1 cellular context compared by ENCODE assay signal in genomic region chr6:13814176-13814937, GRCh38.
A peak's percentile ranks its signal among the peaks of the same experiment; 100 is the strongest.
TF ChIP-seq lines count a peak whose summit lies in the region.

MCUR1 (minus strand) TSS chr6:13814557; CDS start chr6:13814429, 128 bp downstream.

TF ChIP-seq in HepG2, 621 proteins besides CTCF, POLR2A, EP300 and RAD21 (continued from another document and continues in another):
- peak; percentile 99 for TF ChIP-seq HES4 (CRISPR knock-in tag; IDR thresholded peaks at IDR 0.05; ENCODE audit: borderline replicate concordance)
- TF ChIP-seq ZNF230 (CRISPR knock-in tag; IDR thresholded peaks at IDR 0.05) = peak; percentile 91; the same call in 1 of the 2 replicates
- TF ChIP-seq TBX2 (CRISPR knock-in tag; IDR thresholded peaks at IDR 0.05; ENCODE audit: borderline replicate concordance) = peak; percentile 67; the same call in 1 of the 2 replicates
- peak; percentile 77; the same call in 1 of the 2 replicates for TF ChIP-seq PREB (CRISPR knock-in tag; IDR thresholded peaks at IDR 0.05)
- peak; percentile 58; the same call in 1 of the 2 replicates for TF ChIP-seq ZNF564 (CRISPR knock-in tag; IDR thresholded peaks at IDR 0.05)
- no peak for TF ChIP-seq GPN1 (CRISPR knock-in tag; IDR thresholded peaks at IDR 0.05; ENCODE audit: borderline replicate concordance)
- no peak for TF ChIP-seq NONO (IDR thresholded peaks at IDR 0.05)
- TF ChIP-seq NONO (CRISPR knock-in tag; conservative IDR thresholded peaks at IDR 0.05) = peak; percentile 88
- TF ChIP-seq ZNF446 (CRISPR knock-in tag; IDR thresholded peaks at IDR 0.05) = peak; percentile 96; the same call in 1 of the 2 replicates
- TF ChIP-seq FOXA1 (IDR thresholded peaks at IDR 0.05) = no peak
- TF ChIP-seq FOXA1 (CRISPR knock-in tag; IDR thresholded peaks at IDR 0.05) = 0 out of 2 replicates have a peak, but pooled peaks have one; percentile 3
- TF ChIP-seq ZBTB34 (CRISPR knock-in tag; IDR thresholded peaks at IDR 0.05) = no peak
- TF ChIP-seq ZNF335 (CRISPR knock-in tag; IDR thresholded peaks at IDR 0.05) = no peak
- TF ChIP-seq ZBTB4 (CRISPR knock-in tag; IDR thresholded peaks at IDR 0.05; ENCODE audit: borderline replicate concordance) = 0 out of 2 replicates have a peak, but pooled peaks have one; percentile 41
- no peak for TF ChIP-seq PRDM4 (CRISPR knock-in tag; IDR thresholded peaks at IDR 0.05; ENCODE audit: borderline replicate concordance)
- TF ChIP-seq KMT2B (CRISPR knock-in tag; IDR thresholded peaks at IDR 0.05) = no peak; the same call in 1 of the 2 replicates
- no peak for TF ChIP-seq MAFK (conservative IDR thresholded peaks at IDR 0.05 in 1 of 2, IDR thresholded peaks at IDR 0.05 in 1 of 2; ENCODE audit: low read length in 2 of 2)
- no peak; the same call in 1 of the 2 replicates for TF ChIP-seq ZNF318 (CRISPR knock-in tag; IDR thresholded peaks at IDR 0.05)
- no peak for TF ChIP-seq TBP (CRISPR knock-in tag; IDR thresholded peaks at IDR 0.05)
- TF ChIP-seq ZBTB33 (CRISPR knock-in tag; IDR thresholded peaks at IDR 0.05) = no peak
- TF ChIP-seq EHMT2 (IDR thresholded peaks at IDR 0.05; ENCODE audit: borderline replicate concordance, low read depth, low read length) = no peak
- TF ChIP-seq MLX (CRISPR knock-in tag; IDR thresholded peaks at IDR 0.05) = peak; percentile 72; the same call in 1 of the 2 replicates
- no peak for TF ChIP-seq AGO1 (IDR thresholded peaks at IDR 0.05; ENCODE audit: low read depth, low read length, poor library complexity, severe bottlenecking)
- no peak; the same call in 1 of the 2 replicates for TF ChIP-seq GABPA (IDR thresholded peaks at IDR 0.05; ENCODE audit: low read depth, low read length)
- TF ChIP-seq GABPA (CRISPR knock-in tag; IDR thresholded peaks at IDR 0.05; ENCODE audit: low read depth) = peak; percentile 43; the same call in 1 of the 2 replicates
- no peak for TF ChIP-seq ZNF788 (CRISPR knock-in tag; IDR thresholded peaks at IDR 0.05; ENCODE audit: borderline replicate concordance)
- TF ChIP-seq ZFP36L1 (CRISPR knock-in tag; IDR thresholded peaks at IDR 0.05) = no peak; the same call in 1 of the 2 replicates
- TF ChIP-seq ZNF296 (CRISPR knock-in tag; conservative IDR thresholded peaks at IDR 0.05) = no peak; the same call in 1 of the 2 replicates
- no peak for TF ChIP-seq SIN3A (IDR thresholded peaks at IDR 0.05; ENCODE audit: borderline replicate concordance, low read depth, low read length)
- TF ChIP-seq SRSF1 (optimal IDR thresholded peaks at IDR 0.05; ENCODE audit: low read depth, low read length) = peak; percentile 18
- no peak for TF ChIP-seq ZNF317 (CRISPR knock-in tag; IDR thresholded peaks at IDR 0.05)
- TF ChIP-seq ZNF710 (CRISPR knock-in tag; IDR thresholded peaks at IDR 0.05; ENCODE audit: borderline replicate concordance) = no peak
- TF ChIP-seq ZNF672 (CRISPR knock-in tag; IDR thresholded peaks at IDR 0.05) = no peak; the same call in 1 of the 2 replicates
- no peak for TF ChIP-seq TCF7 (IDR thresholded peaks at IDR 0.05; ENCODE audit: low read depth)
- TF ChIP-seq POLR2G (IDR thresholded peaks at IDR 0.05; ENCODE audit: low read depth, low read length) = peak; percentile 89
- TF ChIP-seq NCOR1 (IDR thresholded peaks at IDR 0.05; ENCODE audit: borderline replicate concordance, low read length) = no peak; the same call in 1 of the 2 replicates
